8 cellular contexts compared by ENCODE assay signal in genomic region chr20:38747495-38748096, GRCh38. TPM values are rescaled to one million over a fixed set of nuclear protein-coding genes. Genes with fewer than 3 reads are reported as not detected.
DNase-seq lines count a peak whose midpoint lies in the region; ATAC-seq and TF ChIP-seq lines count a peak whose summit lies in the region.

No MANE protein-coding gene starts in this region.

- peaks cover 5% of the 10 kb centered on the region for H3K36me3 Mint-ChIP-seq in activated CD4-positive, alpha-beta T cell treated with anti-CD3 and anti-CD28 coated beads, Interleukin-2, amount 10 ng/mL, durations not matched to agents 7 days and 5 days (ENCODE audit: low read depth)
- peaks cover 8% of the 10 kb centered on the region for H3K36me3 Mint-ChIP-seq in activated CD8-positive, alpha-beta T cell treated with anti-CD3 and anti-CD28 coated beads, Interleukin-2, amount 10 ng/mL, durations not matched to agents 7 days and 5 days (ENCODE audit: low read depth)
- peaks cover 6 to 8% (median 7%) of the 10 kb centered on the region in 3 donors for H3K36me3 Mint-ChIP-seq in immature natural killer cell

- H3K4me3 ChIP-seq in thyroid gland (replicated peaks in 1 of 3): peak overlapping the region in 2 of 3 donors; percentile 4 to 94

- H3K4me3 Mint-ChIP-seq in activated CD4-positive, alpha-beta T cell treated with anti-CD3 and anti-CD28 coated beads, Interleukin-2, amount 10 ng/mL, durations not matched to agents 7 days and 5 days: peak overlapping the region; percentile 87
- H3K4me3 Mint-ChIP-seq in activated CD8-positive, alpha-beta T cell treated with anti-CD3 and anti-CD28 coated beads, Interleukin-2, amount 10 ng/mL, durations not matched to agents 7 days and 5 days: peak overlapping the region; percentile 93
- peak overlapping the region; percentile 95 to 99 (median 98) for H3K4me3 Mint-ChIP-seq in immature natural killer cell

- no peak for TF ChIP-seq CTCF in thyroid gland (IDR thresholded peaks at IDR 0.05)

- no peaks in the 10 kb centered on the region for H3K36me3 ChIP-seq in thyroid gland

- intact Hi-C loops in thyroid gland (cut with DNase I): no loop called here

- no peak for TF ChIP-seq POLR2A in thyroid gland (IDR thresholded peaks at IDR 0.05)

- POLR2A ChIA-PET in activated CD4-positive, alpha-beta T cell treated with anti-CD3 and anti-CD28 coated beads, Interleukin-2, amount 10 ng/mL, durations not matched to agents 7 days and 5 days (lab: Charles Lee): interaction anchor here (0.5 kb wide), 1 partner anchor 76 kb away, joined by 5 read pairs; no protein-coding TSS in a partner anchor
- POLR2A ChIA-PET in activated CD8-positive, alpha-beta T cell treated with anti-CD3 and anti-CD28 coated beads, Interleukin-2, amount 10 ng/mL, durations not matched to agents 7 days and 5 days (lab: Charles Lee): interaction anchor here (0.7 to 2.6 kb wide), 3 partner anchors 22 to 172 kb away, joined by 3 to 14 read pairs (median 4); partner anchors contain the start of gene PPP1R16B

- H3K27me3 Mint-ChIP-seq in activated CD4-positive, alpha-beta T cell treated with anti-CD3 and anti-CD28 coated beads, Interleukin-2, amount 10 ng/mL, durations not matched to agents 7 days and 5 days: peaks cover 2% of the 10 kb centered on the region
- peaks cover 7% of the 10 kb centered on the region for H3K27me3 Mint-ChIP-seq in activated CD8-positive, alpha-beta T cell treated with anti-CD3 and anti-CD28 coated beads, Interleukin-2, amount 10 ng/mL, durations not matched to agents 7 days and 5 days (ENCODE audit: low read depth)
- H3K27me3 Mint-ChIP-seq in immature natural killer cell (ENCODE audit: low read depth in 3 of 3): peaks cover 3 to 17% (median 12%) of the 10 kb centered on the region in 3 donors

- H3K9me3 Mint-ChIP-seq in activated CD4-positive, alpha-beta T cell treated with anti-CD3 and anti-CD28 coated beads, Interleukin-2, amount 10 ng/mL, durations not matched to agents 7 days and 5 days: no peaks in the 10 kb centered on the region
- no peaks in the 10 kb centered on the region for H3K9me3 Mint-ChIP-seq in activated CD8-positive, alpha-beta T cell treated with anti-CD3 and anti-CD28 coated beads, Interleukin-2, amount 10 ng/mL, durations not matched to agents 7 days and 5 days (ENCODE audit: insufficient read depth)
- H3K9me3 Mint-ChIP-seq in immature natural killer cell: no peaks in the 10 kb centered on the region

- DNase-seq in activated CD4-positive, alpha-beta T cell treated with anti-CD3 and anti-CD28 coated beads, Interleukin-2, amount 10 ng/mL, durations not matched to agents 7 days and 5 days: no peak
- DNase-seq in activated CD4-positive, alpha-beta T cell treated with anti-CD3 and anti-CD28 coated beads for 1 hour: no peak
- no peak for DNase-seq in activated CD8-positive, alpha-beta T cell treated with anti-CD3 and anti-CD28 coated beads, Interleukin-2, amount 10 ng/mL, durations not matched to agents 7 days and 5 days
- DNase-seq in immature natural killer cell: no peak
- peak; percentile 27 to 32 for DNase-seq in thyroid gland
- no peak for DNase-seq in globus pallidus (ENCODE audit: low spot score)
- DNase-seq in NCI-H526 treated with DMSO at 0.1 percent for 48 hours (lab: John Stamatoyannopoulos, UW): no peak
- DNase-seq in NCI-H128 (lab: John Stamatoyannopoulos, UW; ENCODE audit: unreplicated experiment): no peak

- H3K4me1 Mint-ChIP-seq in activated CD4-positive, alpha-beta T cell treated with anti-CD3 and anti-CD28 coated beads, Interleukin-2, amount 10 ng/mL, durations not matched to agents 7 days and 5 days: peaks cover 20% of the 10 kb centered on the region
- peaks cover 29% of the 10 kb centered on the region for H3K4me1 Mint-ChIP-seq in activated CD8-positive, alpha-beta T cell treated with anti-CD3 and anti-CD28 coated beads, Interleukin-2, amount 10 ng/mL, durations not matched to agents 7 days and 5 days (ENCODE audit: low read depth)
- peaks cover 27 to 33% of the 10 kb centered on the region in 2 donors for H3K4me1 Mint-ChIP-seq in immature natural killer cell

- H3K27ac Mint-ChIP-seq in activated CD4-positive, alpha-beta T cell treated with anti-CD3 and anti-CD28 coated beads, Interleukin-2, amount 10 ng/mL, durations not matched to agents 7 days and 5 days: peak overlapping the region; percentile 98
- peak overlapping the region; percentile 39 for H3K27ac Mint-ChIP-seq in activated CD8-positive, alpha-beta T cell treated with anti-CD3 and anti-CD28 coated beads, Interleukin-2, amount 10 ng/mL, durations not matched to agents 7 days and 5 days
- peak overlapping the region; percentile 91 to 100 (median 98) for H3K27ac Mint-ChIP-seq in immature natural killer cell

- H3K9me3 ChIP-seq in thyroid gland: no peaks in the 10 kb centered on the region

- 13 to 25% methylated on average over 19 to 29 of the region's 39 CpGs for WGBS in thyroid gland, 2 donors

- no peak for ATAC-seq in activated CD8-positive, alpha-beta T cell treated with anti-CD3 and anti-CD28 coated beads, Interleukin-2, amount 10 ng/mL, durations not matched to agents 7 days and 5 days

- no peaks in the 10 kb centered on the region for H3K27me3 ChIP-seq in thyroid gland

- CTCF ChIA-PET in activated CD4-positive, alpha-beta T cell treated with anti-CD3 and anti-CD28 coated beads, Interleukin-2, amount 10 ng/mL, durations not matched to agents 7 days and 5 days (lab: Charles Lee): interaction anchor here (0.7 to 1.4 kb wide), 3 partner anchors 10 to 241 kb away, joined by 3 to 4 read pairs (median 3); no protein-coding TSS in a partner anchor
- CTCF ChIA-PET in activated CD8-positive, alpha-beta T cell treated with anti-CD3 and anti-CD28 coated beads, Interleukin-2, amount 10 ng/mL, durations not matched to agents 7 days and 5 days (lab: Charles Lee): interaction anchor here (1.5 to 5.8 kb wide), 4 partner anchors 16 to 214 kb away, joined by 4 to 59 read pairs (median 20); no protein-coding TSS in a partner anchor

- H3K27ac ChIP-seq in thyroid gland: peak overlapping the region in 2 of 3 donors; percentile 18 to 90

- peaks cover 13% of the 10 kb centered on the region in 2 donors for H3K4me1 ChIP-seq in thyroid gland

RNA-seq across cellular contexts. Expression of gene ACTR5, which starts 0.7 kb away (rescaled TPM):
- total RNA-seq in activated CD4-positive, alpha-beta T cell treated with anti-CD3 and anti-CD28 coated beads, Interleukin-2, amount 10 ng/mL, durations not matched to agents 7 days and 5 days: 1 to 10 TPM; 7.8 to 8.1 TPM
- 1 to 10 TPM; 8.4 to 9.2 TPM for total RNA-seq in activated CD8-positive, alpha-beta T cell treated with anti-CD3 and anti-CD28 coated beads, Interleukin-2, amount 10 ng/mL, durations not matched to agents 7 days and 5 days
- polyA plus RNA-seq in immature natural killer cell: 10 to 100 TPM in 1 of 3 donors, 1 to 10 TPM in 2; 8.0 to 11.1 (median 8.7) TPM
- total RNA-seq in thyroid gland: 10 to 100 TPM in 2 of 4 donors, 1 to 10 TPM in 2; 6.9 to 14.4 (median 10.4) TPM

RNA-seq across cellular contexts. Expression of gene SLC32A1, which starts 23.3 kb away (rescaled TPM):
- not detected for total RNA-seq in activated CD4-positive, alpha-beta T cell treated with anti-CD3 and anti-CD28 coated beads, Interleukin-2, amount 10 ng/mL, durations not matched to agents 7 days and 5 days
- total RNA-seq in activated CD8-positive, alpha-beta T cell treated with anti-CD3 and anti-CD28 coated beads, Interleukin-2, amount 10 ng/mL, durations not matched to agents 7 days and 5 days: not detected
- not detected for polyA plus RNA-seq in immature natural killer cell
- not detected for total RNA-seq in thyroid gland

RNA-seq across cellular contexts. Expression of gene PPP1R16B, which starts 57.9 kb away (rescaled TPM):
- 10 to 100 TPM; 63.6 to 67.4 TPM for total RNA-seq in activated CD4-positive, alpha-beta T cell treated with anti-CD3 and anti-CD28 coated beads, Interleukin-2, amount 10 ng/mL, durations not matched to agents 7 days and 5 days
- total RNA-seq in activated CD8-positive, alpha-beta T cell treated with anti-CD3 and anti-CD28 coated beads, Interleukin-2, amount 10 ng/mL, durations not matched to agents 7 days and 5 days: 10 to 100 TPM; 63.4 to 65.1 TPM
- polyA plus RNA-seq in immature natural killer cell: 10 to 100 TPM; 23.6 to 42.8 (median 24.9) TPM
- 10 to 100 TPM in 2 of 4 donors, 1 to 10 TPM in 2; 6.3 to 14.4 (median 9.0) TPM for total RNA-seq in thyroid gland

Comparison
In these comparisons a context has a peak if more than half of its experiments do, and no peak if none do; other contexts are left out.
1. DNase-seq: peak in thyroid gland (2 of 2); none in activated CD4-positive, alpha-beta T cell treated with anti-CD3 and anti-CD28 coated beads, Interleukin-2, amount 10 ng/mL, durations not matched to agents 7 days and 5 days (single experiment), activated CD4-positive, alpha-beta T cell treated with anti-CD3 and anti-CD28 coated beads for 1 hour (single experiment), activated CD8-positive, alpha-beta T cell treated with anti-CD3 and anti-CD28 coated beads, Interleukin-2, amount 10 ng/mL, durations not matched to agents 7 days and 5 days (single experiment), immature natural killer cell (0 of 3), globus pallidus (single experiment), NCI-H526 treated with DMSO at 0.1 percent for 48 hours (single experiment) and NCI-H128 (single experiment).
2. H3K27ac Mint-ChIP-seq: peak in every context shown above with its lines; median percentile 98 in immature natural killer cell; 98 in activated CD4-positive, alpha-beta T cell treated with anti-CD3 and anti-CD28 coated beads, Interleukin-2, amount 10 ng/mL, durations not matched to agents 7 days and 5 days; 39 in activated CD8-positive, alpha-beta T cell treated with anti-CD3 and anti-CD28 coated beads, Interleukin-2, amount 10 ng/mL, durations not matched to agents 7 days and 5 days.
3. RNA of gene PPP1R16B, which starts 57.9 kb away (total RNA-seq): 63.6 to 67.4 TPM in activated CD4-positive, alpha-beta T cell treated with anti-CD3 and anti-CD28 coated beads, Interleukin-2, amount 10 ng/mL, durations not matched to agents 7 days and 5 days and 63.4 to 65.1 TPM in activated CD8-positive, alpha-beta T cell treated with anti-CD3 and anti-CD28 coated beads, Interleukin-2, amount 10 ng/mL, durations not matched to agents 7 days and 5 days; 6.3 to 14.4 TPM in thyroid gland; every median in the first group is over 4 times any median in the second.
4. Peak in every context shown above with its lines, with median percentiles within 50 percentile points of each other: H3K4me3 Mint-ChIP-seq.